ENCODE assay signal across 18 cellular contexts in the genomic region with DNA sequence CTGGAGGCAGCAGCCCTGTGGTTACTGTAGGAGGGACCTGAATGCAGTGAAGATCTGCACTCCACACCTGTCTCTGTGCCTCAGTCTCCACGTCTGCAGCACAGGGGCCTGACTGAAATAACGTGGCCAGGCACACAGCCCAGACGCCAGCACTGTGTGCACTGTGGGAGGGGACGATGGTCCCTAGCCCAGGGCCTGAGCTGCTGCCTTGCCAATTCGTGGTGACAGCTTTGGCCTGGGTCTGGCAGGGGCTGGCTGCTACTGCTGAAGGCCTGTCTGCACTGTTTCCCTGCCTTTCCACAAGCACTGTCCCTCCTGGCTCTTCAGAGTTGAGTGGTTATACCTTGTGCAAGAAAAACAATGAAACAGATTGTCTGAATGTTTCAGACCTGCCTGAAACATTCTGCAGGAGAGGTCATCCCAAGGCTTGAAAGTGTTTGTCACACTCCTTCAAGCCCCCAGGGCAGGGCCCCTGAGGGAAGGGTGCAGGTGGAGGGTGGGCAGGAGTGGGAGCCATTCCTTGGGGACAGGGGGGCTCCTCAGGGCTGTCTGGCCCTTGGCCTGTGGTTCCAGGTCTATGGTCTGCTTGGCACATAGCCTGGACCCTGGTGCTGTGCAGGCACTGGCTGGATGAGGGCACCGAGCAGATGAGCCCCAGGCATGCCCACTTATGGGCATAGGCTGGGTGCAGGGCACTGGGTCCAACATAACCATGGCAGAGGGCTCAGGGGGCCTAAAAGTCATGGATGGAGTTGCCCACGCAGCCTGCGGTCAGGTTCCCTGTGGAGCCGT. TPM values are rescaled to one million over a fixed set of nuclear protein-coding genes. Genes with fewer than 3 reads are reported as not detected.
DNase-seq lines count a peak whose midpoint lies in the region; ATAC-seq and TF ChIP-seq lines count a peak whose summit lies in the region.
"Had no signal": no experiment of that assay in that cellular context is flagged by ENCODE, and none has a peak within 500 bp of the region (broad histone marks: within the 10 kb centered on the region; RNA-seq: fewer than 3 reads in every experiment).

No MANE protein-coding gene starts in this region.

- no peak for DNase-seq in CD8-positive, alpha-beta memory T cell
- DNase-seq in T-cell = no peak
- DNase-seq in naive thymus-derived CD4-positive, alpha-beta T cell = no peak
- DNase-seq in chondrocyte (ENCODE audit: low spot score) = no peak
- DNase-seq in HuH-7 (ENCODE audit: low spot score) = no peak
- no peak for DNase-seq in NCI-H1694 (lab: John Stamatoyannopoulos, UW)
- DNase-seq: activated CD8-positive, alpha-beta memory T cell treated with anti-CD3 and anti-CD28 coated beads, Interleukin-2, amount 50 U/mL, for 4 hours; GF-D8; mucosa of descending colon; NCI-H2171 treated with DMSO at 0.1 percent for 48 hours; NCI-H748 treated with DMSO at 0.1 percent for 48 hours; SW 1271 had no signal

- H3K4me3 Mint-ChIP-seq in CD8-positive, alpha-beta memory T cell = peak overlapping the region in 2 of 7 donors; percentile 75 to 76
- H3K4me3 Mint-ChIP-seq in T-cell (peak overlapping the region in 1 of 3 donors; percentile 77), chondrocyte (ENCODE audit: unreplicated experiment) (no peak overlapping the region)
- H3K4me3 Mint-ChIP-seq in naive thymus-derived CD4-positive, alpha-beta T cell = peak overlapping the region in 5 of 10 donors; percentile 49 to 85 (median 64)

- H3K27ac ChIP-seq in BLaER1 = peak overlapping the region; percentile 72
- peak overlapping the region; percentile 6 for H3K27ac ChIP-seq in CD8-positive, alpha-beta memory T cell (ENCODE audit: low read depth, low read length)
- H3K27ac ChIP-seq in naive thymus-derived CD4-positive, alpha-beta T cell (ENCODE audit: low read depth, low read length) = peak overlapping the region; percentile 68
- H3K27ac ChIP-seq: coronary artery, parathyroid adenoma, VCaP had no signal

- no peak overlapping the region for H3K4me3 ChIP-seq in BLaER1
- H3K4me3 ChIP-seq in CD8-positive, alpha-beta memory T cell (ENCODE audit: low read length) = no peak overlapping the region
- H3K4me3 ChIP-seq in naive thymus-derived CD4-positive, alpha-beta T cell (ENCODE audit: low read length) = no peak overlapping the region
- H3K4me3 ChIP-seq: coronary artery, mucosa of descending colon had no signal

- peaks cover 84% of the 10 kb centered on the region for H3K36me3 ChIP-seq in BLaER1
- H3K36me3 ChIP-seq in CD8-positive, alpha-beta memory T cell (ENCODE audit: insufficient read depth, low read length) = no peaks in the 10 kb centered on the region
- H3K36me3 ChIP-seq in naive thymus-derived CD4-positive, alpha-beta T cell (ENCODE audit: control insufficient read depth in 2 of 3, insufficient read depth in 3 of 3, low read length in 3 of 3) = peaks cover 0 to 5% (median 0%) of the 10 kb centered on the region in 3 experiments

- no peaks in the 10 kb centered on the region for H3K27me3 Mint-ChIP-seq in CD8-positive, alpha-beta memory T cell
- H3K27me3 Mint-ChIP-seq in T-cell (no peaks in the 10 kb centered on the region), chondrocyte (ENCODE audit: low read depth) (no peaks in the 10 kb centered on the region)
- no peaks in the 10 kb centered on the region for H3K27me3 Mint-ChIP-seq in naive thymus-derived CD4-positive, alpha-beta T cell

- no peaks in the 10 kb centered on the region for H3K9me3 Mint-ChIP-seq in CD8-positive, alpha-beta memory T cell
- H3K9me3 Mint-ChIP-seq in T-cell (no peaks in the 10 kb centered on the region), chondrocyte (ENCODE audit: low read depth) (no peaks in the 10 kb centered on the region)
- no peaks in the 10 kb centered on the region for H3K9me3 Mint-ChIP-seq in naive thymus-derived CD4-positive, alpha-beta T cell
- H3K9me3 Mint-ChIP-seq: activated naive CD4-positive, alpha-beta T cell treated with anti-CD3 and anti-CD28 coated beads, Interleukin-2, amount 50 U/mL, for 72 hours had no signal

- CTCF ChIA-PET in CD8-positive, alpha-beta memory T cell (lab: Charles Lee) = interaction anchor here (4.3 kb wide), 1 partner anchor 14 kb away, joined by 14 read pairs; no protein-coding TSS in a partner anchor
- CTCF ChIA-PET in T-cell (lab: Charles Lee) = interaction anchor here in 1 of 2 donors (1.1 kb wide), 1 partner anchor 15 kb away, joined by 4 read pairs; no protein-coding TSS in a partner anchor
- CTCF ChIA-PET in naive thymus-derived CD4-positive, alpha-beta T cell (lab: Charles Lee) = interaction anchor here (1.0 kb wide), 1 partner anchor 14 kb away, joined by 3 read pairs; no protein-coding TSS in a partner anchor

- H3K9ac ChIP-seq in BLaER1 = peak overlapping the region; percentile 11
- H3K9ac ChIP-seq: parathyroid adenoma had no signal

- H3K36me3 Mint-ChIP-seq in CD8-positive, alpha-beta memory T cell = peaks cover 0 to 10% (median 2%) of the 10 kb centered on the region in 3 donors
- peaks cover 3% of the 10 kb centered on the region for H3K36me3 Mint-ChIP-seq in T-cell
- peaks cover 0 to 11% (median 0%) of the 10 kb centered on the region in 5 donors for H3K36me3 Mint-ChIP-seq in naive thymus-derived CD4-positive, alpha-beta T cell
- peaks cover 10% of the 10 kb centered on the region for H3K36me3 Mint-ChIP-seq in chondrocyte (ENCODE audit: low read depth)
- H3K36me3 Mint-ChIP-seq: activated naive CD4-positive, alpha-beta T cell treated with anti-CD3 and anti-CD28 coated beads, Interleukin-2, amount 50 U/mL, for 72 hours had no signal

- H3K4me1 Mint-ChIP-seq in CD8-positive, alpha-beta memory T cell = peaks cover 28 to 57% (median 45%) of the 10 kb centered on the region in 3 donors
- H3K4me1 Mint-ChIP-seq in T-cell = peaks cover 41 to 62% (median 43%) of the 10 kb centered on the region in 3 donors
- peaks cover 21 to 59% (median 51%) of the 10 kb centered on the region in 7 donors for H3K4me1 Mint-ChIP-seq in naive thymus-derived CD4-positive, alpha-beta T cell
- peaks cover 6% of the 10 kb centered on the region for H3K4me1 Mint-ChIP-seq in chondrocyte (ENCODE audit: low read depth)

- H3K27ac Mint-ChIP-seq in CD8-positive, alpha-beta memory T cell = peak overlapping the region; percentile 71 to 96 (median 92)
- H3K27ac Mint-ChIP-seq in T-cell = peak overlapping the region; percentile 97 to 99
- H3K27ac Mint-ChIP-seq in naive thymus-derived CD4-positive, alpha-beta T cell = peak overlapping the region in 8 of 9 donors; percentile 88 to 98 (median 95)
- H3K27ac Mint-ChIP-seq in chondrocyte (ENCODE audit: unreplicated experiment) = no peak overlapping the region

- intact Hi-C loops in naive thymus-derived CD4-positive, alpha-beta T cell (cut with micrococcal nuclease) = no loop called here

- TF ChIP-seq CTCF in chondrocyte (IDR thresholded peaks at IDR 0.05) = no peak

- peaks cover 93% of the 10 kb centered on the region for H4K20me1 ChIP-seq in BLaER1

- POLR2A ChIA-PET in CD8-positive, alpha-beta memory T cell (lab: Charles Lee) = no interaction called here
- POLR2A ChIA-PET in T-cell (lab: Charles Lee) = no interaction called here
- POLR2A ChIA-PET in naive thymus-derived CD4-positive, alpha-beta T cell (lab: Charles Lee) = interaction anchor here (1.6 kb wide), 1 partner anchor 39 kb away, joined by 5 read pairs; a partner anchor contains a TSS

- H3K9me3 ChIP-seq in BLaER1 = no peaks in the 10 kb centered on the region
- no peaks in the 10 kb centered on the region for H3K9me3 ChIP-seq in CD8-positive, alpha-beta memory T cell (ENCODE audit: low read length)
- H3K9me3 ChIP-seq in naive thymus-derived CD4-positive, alpha-beta T cell (ENCODE audit: control insufficient read depth in 2 of 3, low read length in 3 of 3) = no peaks in the 10 kb centered on the region
- H3K9me3 ChIP-seq: mucosa of descending colon had no signal

- peak overlapping the region; percentile 86 for H3K4me2 ChIP-seq in BLaER1

- peaks cover 87% of the 10 kb centered on the region for H3K4me1 ChIP-seq in BLaER1
- peaks cover 42% of the 10 kb centered on the region for H3K4me1 ChIP-seq in CD8-positive, alpha-beta memory T cell (ENCODE audit: insufficient read depth, low read length)
- H3K4me1 ChIP-seq in naive thymus-derived CD4-positive, alpha-beta T cell (ENCODE audit: control insufficient read depth in 2 of 2, insufficient read depth in 2 of 2, low read length in 2 of 2) = peaks cover 33 to 47% of the 10 kb centered on the region in 2 donors
- H3K4me1 ChIP-seq: parathyroid adenoma had no signal

- ATAC-seq in T-cell (replicated peaks in 1 of 4) (no peak), HG03159 (IDR thresholded peaks at IDR 0.05; ENCODE audit: unreplicated experiment) (no peak)
- no peak for ATAC-seq in naive thymus-derived CD4-positive, alpha-beta T cell
- ATAC-seq: mucosa of descending colon had no signal

- no peaks in the 10 kb centered on the region for H3K27me3 ChIP-seq in BLaER1
- no peaks in the 10 kb centered on the region for H3K27me3 ChIP-seq in CD8-positive, alpha-beta memory T cell (ENCODE audit: insufficient read depth, low read length, poor library complexity, severe bottlenecking)
- H3K27me3 ChIP-seq in naive thymus-derived CD4-positive, alpha-beta T cell (ENCODE audit: control insufficient read depth in 2 of 2, insufficient read depth in 2 of 2, low read length in 2 of 2) = no peaks in the 10 kb centered on the region

RNA-seq across cellular contexts. Expression of a gene that starts 38.7 kb away (rescaled TPM):
- 10 to 100 TPM; 27.7 to 35.1 TPM for total RNA-seq in CD8-positive, alpha-beta memory T cell
- polyA plus RNA-seq in CD8-positive, alpha-beta memory T cell = 8.2 TPM
- total RNA-seq in T-cell (10 to 100 TPM; 33.8 to 50.4 (median 42.0) TPM), chondrocyte (76.8 to 121 TPM (median 117 TPM) in 3 replicates)
- 10 to 100 TPM; 29.1 to 90.3 (median 39.0) TPM for total RNA-seq in naive thymus-derived CD4-positive, alpha-beta T cell
- 1 to 10 TPM; 5.5 to 7.0 TPM for polyA plus RNA-seq in naive thymus-derived CD4-positive, alpha-beta T cell

Comparison
In these comparisons a context has a peak if more than half of its experiments do, and no peak if none do; other contexts are left out.
1. H3K27ac ChIP-seq: peak in every context shown above with its lines; median percentile 72 in BLaER1; 68 in naive thymus-derived CD4-positive, alpha-beta T cell; 6 in CD8-positive, alpha-beta memory T cell.